1 cellular context compared by ENCODE assay signal in the genomic region with DNA sequence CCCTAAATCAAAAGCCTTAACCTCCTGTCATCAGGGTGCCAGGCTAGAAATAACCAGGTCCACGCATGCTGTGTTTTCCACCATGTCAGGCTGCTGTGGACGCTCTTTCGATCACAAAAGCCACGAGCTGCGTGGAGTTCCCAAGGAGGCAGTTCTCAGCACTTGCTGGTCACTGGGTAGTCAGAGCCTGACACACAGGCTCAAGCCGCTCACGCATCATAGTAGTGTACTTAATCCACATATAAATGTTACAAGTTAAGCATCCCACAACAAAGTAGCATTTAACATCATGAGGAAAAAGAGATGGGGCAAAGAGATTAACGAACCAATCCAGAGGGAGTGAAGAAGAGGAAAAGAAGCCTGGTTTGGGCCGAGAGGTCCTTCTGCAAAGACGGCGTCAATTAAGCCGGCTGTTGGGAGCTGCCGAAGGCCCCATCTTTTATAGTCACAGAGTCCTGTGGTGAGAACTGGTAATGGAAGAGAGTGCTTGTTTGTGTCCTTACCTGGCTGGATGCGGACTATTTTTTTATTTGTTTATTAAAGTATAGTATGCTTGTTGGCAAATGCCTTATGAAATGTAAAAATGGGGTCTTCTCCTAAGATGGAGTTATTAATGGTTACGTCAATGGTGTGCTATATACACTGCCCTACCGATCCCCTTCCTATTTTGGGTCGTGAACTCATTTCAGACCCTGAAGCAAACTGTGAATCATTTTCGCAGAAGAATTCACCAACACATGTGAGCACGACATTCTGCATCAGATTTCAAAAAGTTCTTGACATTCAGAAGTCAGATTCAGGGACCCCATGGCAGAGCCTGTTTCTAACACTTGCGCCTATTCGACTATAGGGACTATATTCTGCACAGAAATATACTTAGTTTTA.
TF ChIP-seq lines count a peak whose summit lies in the region.

No MANE protein-coding gene starts in this region.

TF ChIP-seq in K562, 482 proteins besides CTCF, POLR2A, EP300 and RAD21 (continued from another document and continues in another):
- TF ChIP-seq SIX5 (IDR thresholded peaks at IDR 0.05; ENCODE audit: borderline replicate concordance in 1 of 2, insufficient read depth in 1 of 2, low read depth in 1 of 2, low read length in 2 of 2) (no peak), TCF3 (CRISPR knock-in tag; IDR thresholded peaks at IDR 0.05) (no peak), HEY1 (CRISPR knock-in tag; IDR thresholded peaks at IDR 0.05; ENCODE audit: borderline replicate concordance) (no peak), HBP1 (CRISPR knock-in tag; IDR thresholded peaks at IDR 0.05) (no peak), ETV1 (tag; conservative IDR thresholded peaks at IDR 0.05; ENCODE audit: low read depth) (no peak), STAT5B (CRISPR knock-in tag; IDR thresholded peaks at IDR 0.05) (no peak), KLF16 (IDR thresholded peaks at IDR 0.05) (no peak), TGIF2 (CRISPR knock-in tag; IDR thresholded peaks at IDR 0.05) (no peak), RNF219 (CRISPR knock-in tag; IDR thresholded peaks at IDR 0.05) (no peak), MGA (IDR thresholded peaks at IDR 0.05) (peak; percentile 42; the same call in 1 of the 2 replicates), HMGXB4 (CRISPR knock-in tag; IDR thresholded peaks at IDR 0.05) (no peak), RBM34 (IDR thresholded peaks at IDR 0.05; ENCODE audit: borderline replicate concordance, insufficient read depth, low read length) (no peak), LEF1 (IDR thresholded peaks at IDR 0.05) (no peak), CHCHD3 (CRISPR knock-in tag; IDR thresholded peaks at IDR 0.05) (no peak), BRD9 (IDR thresholded peaks at IDR 0.05; ENCODE audit: low read depth, partially characterized antibody) (no peak), HDGF (IDR thresholded peaks at IDR 0.05) (peak; percentile 36; the same call in 1 of the 2 replicates), MIER1 (IDR thresholded peaks at IDR 0.05; ENCODE audit: low read depth) (no peak), TFAM (CRISPR knock-in tag; conservative IDR thresholded peaks at IDR 0.05) (no peak), PML (IDR thresholded peaks at IDR 0.05; ENCODE audit: low read length) (peak; percentile 2; the same call in 1 of the 2 replicates), ZBTB1 (CRISPR knock-in tag; IDR thresholded peaks at IDR 0.05; ENCODE audit: borderline replicate concordance, low read depth) (no peak), ZBTB5 (IDR thresholded peaks at IDR 0.05) (0 out of 2 replicates have a peak, but pooled peaks have one; percentile 9), MTA1 (IDR thresholded peaks at IDR 0.05; ENCODE audit: borderline replicate concordance) (no peak), JUNB (CRISPR knock-in tag; conservative IDR thresholded peaks at IDR 0.05) (no peak), TBP (optimal IDR thresholded peaks at IDR 0.05; ENCODE audit: low read depth, low read length) (no peak), TRIM28 (IDR thresholded peaks at IDR 0.05) (0 out of 2 replicates have a peak, but pooled peaks have one; percentile 31), ZNF785 (CRISPR knock-in tag; IDR thresholded peaks at IDR 0.05) (no peak), CEBPB (tag; IDR thresholded peaks at IDR 0.05) (no peak), ZNF696 (CRISPR knock-in tag; conservative IDR thresholded peaks at IDR 0.05) (no peak), ZFX (CRISPR knock-in tag; IDR thresholded peaks at IDR 0.05) (peak; percentile 8; the same call in 1 of the 2 replicates), PHB (CRISPR knock-in tag; IDR thresholded peaks at IDR 0.05) (no peak), ZNF766 (CRISPR knock-in tag; conservative IDR thresholded peaks at IDR 0.05) (no peak), STAG1 (CRISPR knock-in tag; IDR thresholded peaks at IDR 0.05; ENCODE audit: borderline replicate concordance) (no peak)
- TF ChIP-seq, protein P1, sequence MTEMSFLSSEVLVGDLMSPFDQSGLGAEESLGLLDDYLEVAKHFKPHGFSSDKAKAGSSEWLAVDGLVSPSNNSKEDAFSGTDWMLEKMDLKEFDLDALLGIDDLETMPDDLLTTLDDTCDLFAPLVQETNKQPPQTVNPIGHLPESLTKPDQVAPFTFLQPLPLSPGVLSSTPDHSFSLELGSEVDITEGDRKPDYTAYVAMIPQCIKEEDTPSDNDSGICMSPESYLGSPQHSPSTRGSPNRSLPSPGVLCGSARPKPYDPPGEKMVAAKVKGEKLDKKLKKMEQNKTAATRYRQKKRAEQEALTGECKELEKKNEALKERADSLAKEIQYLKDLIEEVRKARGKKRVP (CRISPR knock-in tag; IDR thresholded peaks at IDR 0.05) = no peak
- TF ChIP-seq, protein P2, sequence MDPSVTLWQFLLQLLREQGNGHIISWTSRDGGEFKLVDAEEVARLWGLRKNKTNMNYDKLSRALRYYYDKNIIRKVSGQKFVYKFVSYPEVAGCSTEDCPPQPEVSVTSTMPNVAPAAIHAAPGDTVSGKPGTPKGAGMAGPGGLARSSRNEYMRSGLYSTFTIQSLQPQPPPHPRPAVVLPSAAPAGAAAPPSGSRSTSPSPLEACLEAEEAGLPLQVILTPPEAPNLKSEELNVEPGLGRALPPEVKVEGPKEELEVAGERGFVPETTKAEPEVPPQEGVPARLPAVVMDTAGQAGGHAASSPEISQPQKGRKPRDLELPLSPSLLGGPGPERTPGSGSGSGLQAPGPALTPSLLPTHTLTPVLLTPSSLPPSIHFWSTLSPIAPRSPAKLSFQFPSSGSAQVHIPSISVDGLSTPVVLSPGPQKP (CRISPR knock-in tag; IDR thresholded peaks at IDR 0.05) = no peak
